9 cellular contexts compared by ENCODE assay signal in genomic region chr3:48585411-48585810, GRCh38. TPM values are rescaled to one million over a fixed set of nuclear protein-coding genes. Genes with fewer than 3 reads are reported as not detected.
"Had no signal": no experiment of that assay in that cellular context is flagged by ENCODE, and none has a peak within 500 bp of the region (broad histone marks: within the 10 kb centered on the region; RNA-seq: fewer than 3 reads in every experiment).

No MANE protein-coding gene starts in this region.

- H3K4me3 ChIP-seq: GM12878 had no signal

- FAIRE-seq: G401.6, GM12878, GM12891, GM12892, GM18507, GM19239 had no signal

- DNase-seq: GDM1, GF-D8 had no signal

- ATAC-seq: GM12878 had no signal

RNA-seq across cellular contexts. Expression of gene UCN2, which starts 21.8 kb away (rescaled TPM):
- total RNA-seq: G401, GM12878 had no signal

RNA-seq across cellular contexts. Expression of gene TMEM89, which starts 36.2 kb away (rescaled TPM):
- total RNA-seq: G401, GM12878 had no signal
- polyA plus RNA-seq: GM12878 had no signal
